Comparison of ENCODE assay signal across 8 cellular contexts in genomic region chr15:40506964-40507571, GRCh38. TPM values are rescaled to one million over a fixed set of nuclear protein-coding genes. Genes with fewer than 3 reads are reported as not detected.
DNase-seq lines count a peak whose midpoint lies in the region; ATAC-seq and TF ChIP-seq lines count a peak whose summit lies in the region.

No MANE protein-coding gene starts in this region.

- peaks cover 14% of the 10 kb centered on the region for H3K4me1 ChIP-seq in OCI-LY3 (ENCODE audit: low read length)
- H3K4me1 ChIP-seq in muscle layer of colon (ENCODE audit: insufficient read depth, low read length), result peaks cover 7% of the 10 kb centered on the region

- H3K27ac ChIP-seq in OCI-LY3 (ENCODE audit: low read length), result no peak overlapping the region
- no peak overlapping the region for H3K27ac ChIP-seq in muscle layer of colon (ENCODE audit: low read depth, low read length)

- peak; percentile 33 for DNase-seq in DMS53 treated with DMSO at 0.1 percent for 48 hours (lab: John Stamatoyannopoulos, UW; ENCODE audit: unreplicated experiment)
- DNase-seq in activated T-cell treated with anti-CD3 and anti-CD28 coated beads for 48 hours (ENCODE audit: low read depth), result peak; percentile 64
- DNase-seq in stimulated activated CD8-positive, alpha-beta memory T cell treated with anti-CD3 and anti-CD28 coated beads, Interleukin-4, amount 100 ng/mL, for 4 hours (ENCODE audit: low read depth in 2 of 2, low spot score in 1 of 2), result peak; percentile 38 to 41

- peaks cover 40% of the 10 kb centered on the region for H3K27me3 ChIP-seq in OCI-LY3 (ENCODE audit: low read depth, low read length)
- no peaks in the 10 kb centered on the region for H3K27me3 ChIP-seq in muscle layer of colon (ENCODE audit: control insufficient read depth in 1 of 2, insufficient read depth in 2 of 2, low read length in 2 of 2)

- peak overlapping the region; percentile 78 for H3K4me2 ChIP-seq in OCI-LY3 (ENCODE audit: low read length)

- peak; percentile 67 for TF ChIP-seq CTCF in OCI-LY3 (IDR thresholded peaks at IDR 0.05; ENCODE audit: low read depth, low read length)

- H4K20me1 ChIP-seq in OCI-LY3 (ENCODE audit: insufficient read depth, low read length), result no peaks in the 10 kb centered on the region

- H3K9me3 ChIP-seq in OCI-LY3 (ENCODE audit: insufficient read depth, low read length), result no peaks in the 10 kb centered on the region
- no peaks in the 10 kb centered on the region for H3K9me3 ChIP-seq in muscle layer of colon (ENCODE audit: low read length)

- H3K36me3 ChIP-seq in OCI-LY3 (replicated peaks; ENCODE audit: low read depth, low read length), result no peaks in the 10 kb centered on the region
- H3K36me3 ChIP-seq in muscle layer of colon (ENCODE audit: insufficient read depth, low read length), result no peaks in the 10 kb centered on the region

- H3K79me2 ChIP-seq in OCI-LY3 (ENCODE audit: low read length), result no peaks in the 10 kb centered on the region

- H3K9ac ChIP-seq in OCI-LY3 (ENCODE audit: low read length) (peak overlapping the region; percentile 14; the same call in 1 of the 2 replicates), muscle layer of colon (ENCODE audit: low read length) (peak overlapping the region; percentile 3)

- H3K4me3 ChIP-seq in OCI-LY3 (ENCODE audit: low read length), result peak overlapping the region; percentile 68
- H3K4me3 ChIP-seq in muscle layer of colon (ENCODE audit: low read depth in 1 of 2, low read length in 2 of 2), result peak overlapping the region in 1 of 2 donors; percentile 44

- peak; percentile 65 for ATAC-seq in HG03460 (IDR thresholded peaks at IDR 0.05; ENCODE audit: unreplicated experiment)
- peak; percentile 51 for ATAC-seq in esophagus mucosa
- ATAC-seq in HG03175 (IDR thresholded peaks at IDR 0.05; ENCODE audit: unreplicated experiment), result no peak

- H2AFZ ChIP-seq in OCI-LY3 (ENCODE audit: low read depth, low read length), result peak overlapping the region; percentile 59

RNA-seq across cellular contexts. Expression of gene CHST14, which starts 36.3 kb away (rescaled TPM):
- total RNA-seq in esophagus mucosa, result 4.0 TPM

RNA-seq across cellular contexts. Expression of gene CCDC32, which starts 57.8 kb away (rescaled TPM):
- 13.9 TPM for total RNA-seq in esophagus mucosa
